15 cellular contexts compared by ENCODE assay signal in the genomic region with DNA sequence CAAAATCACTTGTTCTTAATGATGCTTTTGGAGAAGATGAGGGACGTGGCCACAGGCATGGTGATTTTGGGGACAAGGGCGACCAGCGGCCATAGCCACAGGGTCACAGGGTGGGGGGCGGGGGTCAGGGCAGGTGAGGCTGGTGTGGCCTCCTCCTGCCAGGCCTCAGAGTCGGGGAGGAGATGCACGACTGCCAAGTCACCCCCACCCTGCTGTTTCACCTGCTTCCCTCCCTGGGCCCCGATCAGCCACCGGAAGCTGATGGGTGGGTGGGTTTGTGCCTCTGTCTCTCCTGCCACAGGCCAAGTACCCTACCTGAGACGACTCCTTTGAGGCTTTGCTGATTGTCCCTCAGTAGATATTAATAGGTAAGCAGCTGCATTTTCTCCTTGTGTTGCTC.
DNase-seq lines count a peak whose midpoint lies in the region; ATAC-seq and TF ChIP-seq lines count a peak whose summit lies in the region.
"Had no signal": no experiment of that assay in that cellular context is flagged by ENCODE, and none has a peak within 500 bp of the region (broad histone marks: within the 10 kb centered on the region; RNA-seq: fewer than 3 reads in every experiment).

No MANE protein-coding gene starts in this region.

- H3K27me3 Mint-ChIP-seq in activated B cell treated with CpG ODN at 0.5 μM for 24 hours, result no peaks in the 10 kb centered on the region
- H3K27me3 Mint-ChIP-seq: CD4-positive, CD25-positive, alpha-beta regulatory T cell had no signal

- H4K8ac ChIP-seq in neuronal stem cell (ENCODE audit: low read depth, low read length), result no peak overlapping the region

- POLR2A ChIA-PET in activated B cell treated with CpG ODN at 0.5 μM for 24 hours (lab: Charles Lee), result interaction anchor here (1.2 kb wide), 2 partner anchors 10 to 69 kb away, joined by 3 to 4 read pairs; no protein-coding TSS in a partner anchor

- no peak overlapping the region for H2BK12ac ChIP-seq in neuronal stem cell (ENCODE audit: low read length)

- H3K4me1 ChIP-seq in right atrium auricular region (no peaks in the 10 kb centered on the region), neuronal stem cell (ENCODE audit: control insufficient read depth in 2 of 2, insufficient read depth in 1 of 2, low read depth in 1 of 2, low read length in 2 of 2) (peaks cover 2 to 3% of the 10 kb centered on the region in 2 donors)

- peaks cover 13% of the 10 kb centered on the region for H3K36me3 Mint-ChIP-seq in activated B cell treated with CpG ODN at 0.5 μM for 24 hours (ENCODE audit: low read depth)
- H3K36me3 Mint-ChIP-seq: CD4-positive, CD25-positive, alpha-beta regulatory T cell had no signal

- H3K9ac ChIP-seq in neuronal stem cell (ENCODE audit: low read depth, low read length, poor library complexity), result no peak overlapping the region

- no peak overlapping the region for H2AFZ ChIP-seq in neuronal stem cell (ENCODE audit: low read length)
- H2AFZ ChIP-seq: PC-9 had no signal

- peak overlapping the region; percentile 86 for H3K27ac Mint-ChIP-seq in activated B cell treated with CpG ODN at 0.5 μM for 24 hours
- H3K27ac Mint-ChIP-seq: CD4-positive, CD25-positive, alpha-beta regulatory T cell had no signal

- intact Hi-C loops in left cardiac atrium (cut with DNase I) (no loop called here), activated B cell treated with CpG ODN at 0.5 μM for 24 hours (cut with micrococcal nuclease) (loop anchor here (5.0 to 10.0 kb wide), 2 partner anchors 67 to 430 kb away; a partner anchor contains a TSS)

- no peaks in the 10 kb centered on the region for H3K27me3 ChIP-seq in right atrium auricular region
- H3K27me3 ChIP-seq in neuronal stem cell (ENCODE audit: control insufficient read depth in 3 of 3, insufficient read depth in 3 of 3, low read depth in 1 of 3, low read length in 3 of 3), result no peaks in the 10 kb centered on the region

- H2BK120ac ChIP-seq in neuronal stem cell (ENCODE audit: low read depth, low read length), result no peak overlapping the region

- H2BK5ac ChIP-seq in neuronal stem cell (ENCODE audit: low read length), result no peak overlapping the region

- no peaks in the 10 kb centered on the region for H3K9me3 Mint-ChIP-seq in activated B cell treated with CpG ODN at 0.5 μM for 24 hours
- H3K9me3 Mint-ChIP-seq: CD4-positive, CD25-positive, alpha-beta regulatory T cell had no signal

- H3K4ac ChIP-seq in neuronal stem cell (ENCODE audit: low read length), result no peak overlapping the region

- CTCF ChIA-PET in activated B cell treated with CpG ODN at 0.5 μM for 24 hours (lab: Charles Lee), result no interaction called here

- H3K27ac ChIP-seq in right atrium auricular region (no peak overlapping the region), neuronal stem cell (replicated peaks; ENCODE audit: low read length) (no peak overlapping the region)
- H3K27ac ChIP-seq: PC-9 had no signal

- DNase-seq in left cardiac atrium, result peak; percentile 10
- DNase-seq in right atrium auricular region (ENCODE audit: low spot score), result no peak
- DNase-seq in activated B cell treated with CpG ODN at 0.5 μM for 24 hours, result no peak
- no peak for DNase-seq in neuronal stem cell (ENCODE audit: low spot score)
- DNase-seq: Calu3; CD4-positive, CD25-positive, alpha-beta regulatory T cell; MM.1S; NCI-H1105 treated with DMSO at 0.1 percent for 48 hours; NCI-H187; PC-9; SHP77 treated with DMSO at 0.1 percent for 48 hours had no signal

- H3K14ac ChIP-seq in neuronal stem cell (ENCODE audit: low read length), result peak overlapping the region; percentile 14

- H3K36me3 ChIP-seq in right atrium auricular region, result no peaks in the 10 kb centered on the region
- peaks cover 0 to 32% of the 10 kb centered on the region in 2 donors for H3K36me3 ChIP-seq in neuronal stem cell (replicated peaks in 1 of 2; ENCODE audit: control insufficient read depth in 2 of 2, insufficient read depth in 2 of 2, low read length in 2 of 2)

- peaks cover 67% of the 10 kb centered on the region for H3K4me1 Mint-ChIP-seq in activated B cell treated with CpG ODN at 0.5 μM for 24 hours
- H3K4me1 Mint-ChIP-seq: CD4-positive, CD25-positive, alpha-beta regulatory T cell had no signal

- no peak overlapping the region for H3K23ac ChIP-seq in neuronal stem cell (ENCODE audit: low read depth, low read length, poor library complexity)

- no peak overlapping the region for H4K91ac ChIP-seq in neuronal stem cell (ENCODE audit: low read depth, low read length, poor library complexity)

- H2AK5ac ChIP-seq in neuronal stem cell (ENCODE audit: low read depth, low read length), result peak overlapping the region; percentile 66

- no peak overlapping the region for H3K18ac ChIP-seq in neuronal stem cell (ENCODE audit: low read length)

- no CpG with 5 or more reads among the region's 9 CpGs for WGBS in neuronal stem cell (ENCODE audit: extremely low coverage in 2 of 2, insufficient read length in 2 of 2, insufficient replicate concordance in 1 of 2), 2 donors

- no peak for TF ChIP-seq CTCF in right atrium auricular region (IDR thresholded peaks at IDR 0.05)
- TF ChIP-seq CTCF in activated B cell treated with CpG ODN at 0.5 μM for 24 hours (IDR thresholded peaks at IDR 0.05), result no peak

- no peak overlapping the region for H3K4me2 ChIP-seq in neuronal stem cell (ENCODE audit: insufficient read depth, low read length, poor library complexity, severe bottlenecking)
- H3K4me2 ChIP-seq: PC-9 had no signal

- H3K4me3 Mint-ChIP-seq in activated B cell treated with CpG ODN at 0.5 μM for 24 hours, result peak overlapping the region; percentile 64
- H3K4me3 Mint-ChIP-seq: CD4-positive, CD25-positive, alpha-beta regulatory T cell had no signal

- no peak overlapping the region for H3K4me3 ChIP-seq in right atrium auricular region
- no peak overlapping the region for H3K4me3 ChIP-seq in neuronal stem cell (ENCODE audit: low read length in 2 of 2)
- H3K4me3 ChIP-seq: PC-9 had no signal

- peaks cover 2% of the 10 kb centered on the region for H3K79me1 ChIP-seq in neuronal stem cell (ENCODE audit: low read depth, low read length)

- H2BK15ac ChIP-seq in neuronal stem cell (ENCODE audit: low read length), result no peak overlapping the region

- no peak for ATAC-seq in left cardiac atrium
- ATAC-seq in activated B cell treated with CpG ODN at 0.5 μM for 24 hours (ENCODE audit: low read depth), result no peak
- no peak for ATAC-seq in GM19035 (IDR thresholded peaks at IDR 0.05; ENCODE audit: unreplicated experiment)
- ATAC-seq in GM21825 (IDR thresholded peaks at IDR 0.05; ENCODE audit: unreplicated experiment), result no peak
- ATAC-seq in HG02970 (IDR thresholded peaks at IDR 0.05; ENCODE audit: low FRiP score, unreplicated experiment), result no peak
- no peak for ATAC-seq in GM18873 (IDR thresholded peaks at IDR 0.05; ENCODE audit: low FRiP score, unreplicated experiment)

- H3K9me3 ChIP-seq in right atrium auricular region, result no peaks in the 10 kb centered on the region
- no peaks in the 10 kb centered on the region for H3K9me3 ChIP-seq in neuronal stem cell (replicated peaks in 1 of 2; ENCODE audit: control insufficient read depth in 2 of 2, insufficient read depth in 1 of 2, low read depth in 1 of 2, low read length in 2 of 2)
